In the genomic region with DNA sequence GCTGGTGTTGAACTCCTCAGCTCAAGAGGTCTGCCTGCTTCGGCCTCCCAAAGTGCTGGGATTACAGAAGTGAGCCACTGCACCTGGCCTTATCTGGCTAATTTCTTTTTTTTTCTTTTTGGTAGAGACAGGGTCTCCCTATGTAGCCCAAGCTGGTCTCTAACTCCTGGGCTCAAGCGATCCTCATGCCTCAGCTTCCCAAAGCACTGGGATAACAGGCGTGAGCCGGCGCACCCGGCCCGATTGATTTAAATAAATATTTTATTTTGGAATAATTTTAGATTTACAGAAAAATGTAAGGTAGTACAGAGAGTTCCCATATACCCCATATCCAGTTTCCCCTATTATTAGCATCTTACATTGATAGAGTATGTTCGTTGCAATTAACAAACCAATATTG, we compare ENCODE assay signal across 21 cellular contexts.
DNase-seq lines count a peak whose midpoint lies in the region; ATAC-seq, FAIRE-seq and TF ChIP-seq lines count a peak whose summit lies in the region.
"Had no signal": no experiment of that assay in that cellular context is flagged by ENCODE, and none has a peak within 500 bp of the region (broad histone marks: within the 10 kb centered on the region; RNA-seq: fewer than 3 reads in every experiment).

No MANE protein-coding gene starts in this region.

- TF ChIP-seq EP300 in esophagus muscularis mucosa (IDR thresholded peaks at IDR 0.05), result no peak

- no peaks in the 10 kb centered on the region for H3K27me3 ChIP-seq in esophagus muscularis mucosa
- H3K27me3 ChIP-seq in lung (ENCODE audit: control insufficient read depth, insufficient read depth), result no peaks in the 10 kb centered on the region
- peaks cover 0 to 20% (median 0%) of the 10 kb centered on the region in 7 donors for H3K27me3 ChIP-seq in spleen (replicated peaks in 1 of 7)

- CTCF ChIA-PET in activated CD8-positive, alpha-beta memory T cell treated with anti-CD3 and anti-CD28 coated beads, Interleukin-2, amount 10 ng/mL, durations not matched to agents 7 days and 5 days (lab: Charles Lee), result no interaction called here

- peaks cover 29% of the 10 kb centered on the region for H3K27me3 Mint-ChIP-seq in activated CD8-positive, alpha-beta memory T cell treated with anti-CD3 and anti-CD28 coated beads, Interleukin-2, amount 10 ng/mL, durations not matched to agents 7 days and 5 days

- peaks cover 5% of the 10 kb centered on the region for H3K4me1 Mint-ChIP-seq in activated CD8-positive, alpha-beta memory T cell treated with anti-CD3 and anti-CD28 coated beads, Interleukin-2, amount 10 ng/mL, durations not matched to agents 7 days and 5 days
- H3K4me1 Mint-ChIP-seq: CD4-positive, alpha-beta memory T cell; GM23338; H9 had no signal

- no peaks in the 10 kb centered on the region for H3K9me3 Mint-ChIP-seq in activated CD8-positive, alpha-beta memory T cell treated with anti-CD3 and anti-CD28 coated beads, Interleukin-2, amount 10 ng/mL, durations not matched to agents 7 days and 5 days (ENCODE audit: low read depth)

- no peaks in the 10 kb centered on the region for H3K36me3 ChIP-seq in esophagus muscularis mucosa
- H3K36me3 ChIP-seq in lung (ENCODE audit: control insufficient read depth in 2 of 2, insufficient read depth in 2 of 2, low read length in 2 of 2), result no peaks in the 10 kb centered on the region
- H3K36me3 ChIP-seq in spleen, result no peaks in the 10 kb centered on the region

- H3K36me3 Mint-ChIP-seq in activated CD8-positive, alpha-beta memory T cell treated with anti-CD3 and anti-CD28 coated beads, Interleukin-2, amount 10 ng/mL, durations not matched to agents 7 days and 5 days, result no peaks in the 10 kb centered on the region
- H3K36me3 Mint-ChIP-seq: CD4-positive, alpha-beta memory T cell had no signal

- intact Hi-C loops in esophagus muscularis mucosa (cut with DNase I) (no loop called here), spleen (cut with DNase I; ENCODE audit: low total_unique reads) (no loop called here)

- no peaks in the 10 kb centered on the region for H3K4me1 ChIP-seq in esophagus muscularis mucosa
- no peaks in the 10 kb centered on the region for H3K4me1 ChIP-seq in lung (ENCODE audit: control insufficient read depth in 2 of 2, insufficient read depth in 2 of 2, low read length in 2 of 2)
- H3K4me1 ChIP-seq in spleen, result no peaks in the 10 kb centered on the region
- H3K4me1 ChIP-seq: A549 had no signal

- H3K27ac Mint-ChIP-seq in activated CD8-positive, alpha-beta memory T cell treated with anti-CD3 and anti-CD28 coated beads, Interleukin-2, amount 10 ng/mL, durations not matched to agents 7 days and 5 days, result no peak overlapping the region
- H3K27ac Mint-ChIP-seq: CD4-positive, alpha-beta memory T cell; GM23338; H9 had no signal

- no peak for FAIRE-seq in GM12892 (lab: Jason Lieb, UNC)
- FAIRE-seq: A549, GM12891 had no signal

- H3K27ac ChIP-seq in esophagus muscularis mucosa (replicated peaks in 1 of 4) (no peak overlapping the region), lung (ENCODE audit: low read depth in 1 of 2, low read length in 1 of 2) (no peak overlapping the region), spleen (no peak overlapping the region)
- H3K27ac ChIP-seq: A549 had no signal

- ATAC-seq in activated CD8-positive, alpha-beta memory T cell treated with anti-CD3 and anti-CD28 coated beads, Interleukin-2, amount 10 ng/mL, durations not matched to agents 7 days and 5 days, result no peak
- no peak for ATAC-seq in lung (ENCODE audit: insufficient read depth, low FRiP score)
- ATAC-seq: A549, GM23338, HCT116 had no signal

- no peak overlapping the region for H3K4me3 Mint-ChIP-seq in activated CD8-positive, alpha-beta memory T cell treated with anti-CD3 and anti-CD28 coated beads, Interleukin-2, amount 10 ng/mL, durations not matched to agents 7 days and 5 days
- H3K4me3 Mint-ChIP-seq: CD4-positive, alpha-beta memory T cell; GM23338; H9 had no signal

- DNase-seq in activated CD8-positive, alpha-beta memory T cell treated with anti-CD3 and anti-CD28 coated beads for 24 hours, result peak; percentile 19
- no peak for DNase-seq in activated CD8-positive, alpha-beta memory T cell treated with anti-CD3 and anti-CD28 coated beads, Interleukin-2, amount 10 ng/mL, durations not matched to agents 7 days and 5 days
- DNase-seq in esophagus muscularis mucosa (ENCODE audit: extremely low spot score) (peak; percentile 75), lung (ENCODE audit: low spot score) (peak; percentile 24), spleen (peak; percentile 9), HuH-7 (ENCODE audit: low spot score) (no peak), GM12892 (ENCODE audit: insufficient read length) (no peak)
- DNase-seq: 8988T; ACHN; C1 segment of cervical spinal cord; Calu3; CD4-positive, alpha-beta memory T cell; COR-L47; DMS53; DMS79 treated with DMSO at 0.1 percent for 48 hours; GF-D8; H9 had no signal

- WGBS in esophagus muscularis mucosa, result 98% methylated on average over 8 of the region's 8 CpGs
- 89 to 94% methylated on average over 8 of the region's 8 CpGs for WGBS in lung, 2 donors
- WGBS in spleen, 5 donors, result 92 to 96% (median 94%) methylated on average over 8 of the region's 8 CpGs

- H3K9me3 ChIP-seq in esophagus muscularis mucosa (peaks cover 0 to 9% (median 0%) of the 10 kb centered on the region in 4 donors), lung (ENCODE audit: control insufficient read depth in 2 of 2, insufficient read depth in 1 of 2, low read length in 1 of 2) (peaks cover 5 to 7% of the 10 kb centered on the region in 2 donors), spleen (peaks cover 0 to 26% (median 19%) of the 10 kb centered on the region in 8 donors)
- H3K9me3 ChIP-seq: A549 had no signal

- TF ChIP-seq CTCF in esophagus muscularis mucosa (IDR thresholded peaks at IDR 0.05) (no peak), lung (IDR thresholded peaks at IDR 0.05; ENCODE audit: control extremely low read depth, extremely low read depth) (no peak), spleen (IDR thresholded peaks at IDR 0.05 in 8 of 11, conservative IDR thresholded peaks at IDR 0.05 in 3 of 11) (no peak)

- TF ChIP-seq POLR2A in esophagus muscularis mucosa (IDR thresholded peaks at IDR 0.05; ENCODE audit: low read depth), result no peak
- TF ChIP-seq POLR2A in spleen (IDR thresholded peaks at IDR 0.05), result no peak
- no peak for TF ChIP-seq POLR2A in GM12892 (IDR thresholded peaks at IDR 0.05; ENCODE audit: low read depth, low read length)

- H3K4me3 ChIP-seq in esophagus muscularis mucosa (no peak overlapping the region), lung (no peak overlapping the region), spleen (no peak overlapping the region)
- H3K4me3 ChIP-seq: A549, GM23338 had no signal

Comparison
In these comparisons a context has a peak if more than half of its experiments do, and no peak if none do; other contexts are left out.
1. DNase-seq: peak in activated CD8-positive, alpha-beta memory T cell treated with anti-CD3 and anti-CD28 coated beads for 24 hours (single experiment), esophagus muscularis mucosa (single experiment), lung (single experiment) and spleen (single experiment); none in activated CD8-positive, alpha-beta memory T cell treated with anti-CD3 and anti-CD28 coated beads, Interleukin-2, amount 10 ng/mL, durations not matched to agents 7 days and 5 days (single experiment), HuH-7 (single experiment) and GM12892 (single experiment).